Comparison of ENCODE assay signal across 1 cellular context in genomic region chr3:161552984-161553383, GRCh38.
TF ChIP-seq lines count a peak whose summit lies in the region.

No MANE protein-coding gene starts in this region.

TF ChIP-seq in GM12878, 131 proteins besides CTCF, POLR2A, EP300 and RAD21:
- TF ChIP-seq RELA (IDR thresholded peaks at IDR 0.05; ENCODE audit: borderline replicate concordance, partially characterized antibody) (no peak), ZNF687 (IDR thresholded peaks at IDR 0.05) (no peak), IRF4 (IDR thresholded peaks at IDR 0.05; ENCODE audit: low read depth, low read length) (no peak), PAX5 (IDR thresholded peaks at IDR 0.05; ENCODE audit: borderline replicate concordance, low read depth, low read length) (no peak), TAF1 (IDR thresholded peaks at IDR 0.05; ENCODE audit: borderline replicate concordance, low read depth, low read length) (no peak), NR2F1 (conservative IDR thresholded peaks at IDR 0.05) (no peak), SMAD1 (IDR thresholded peaks at IDR 0.05; ENCODE audit: low read depth, partially characterized antibody) (no peak), BCLAF1 (IDR thresholded peaks at IDR 0.05) (no peak)
TF ChIP-seq in GM12878: peak in this region for 0.
